20 cellular contexts compared by ENCODE assay signal in genomic region chr20:42083280-42083679, GRCh38.
DNase-seq lines count a peak whose midpoint lies in the region; ATAC-seq and TF ChIP-seq lines count a peak whose summit lies in the region.
"Had no signal": no experiment of that assay in that cellular context is flagged by ENCODE, and none has a peak within 500 bp of the region (broad histone marks: within the 10 kb centered on the region; RNA-seq: fewer than 3 reads in every experiment).

No MANE protein-coding gene starts in this region.

- H3K4me3 Mint-ChIP-seq in nephron (no peak overlapping the region), T-helper 17 cell (no peak overlapping the region)
- H3K4me3 Mint-ChIP-seq: GM23338 had no signal

- H3K27me3 ChIP-seq in right atrium auricular region: no peaks in the 10 kb centered on the region
- H3K27me3 ChIP-seq: BE2C had no signal

- no peaks in the 10 kb centered on the region for H3K36me3 Mint-ChIP-seq in nephron (ENCODE audit: low read depth)
- no peaks in the 10 kb centered on the region for H3K36me3 Mint-ChIP-seq in T-helper 17 cell (ENCODE audit: low read depth)

- H3K4me3 ChIP-seq in right atrium auricular region: no peak overlapping the region
- H3K4me3 ChIP-seq: GM23338, HAP-1 had no signal

- no peak overlapping the region for H3K27ac ChIP-seq in right atrium auricular region

- intact Hi-C loops in Right ventricle myocardium superior (cut with DNase I): no loop called here

- no peaks in the 10 kb centered on the region for H3K4me1 ChIP-seq in right atrium auricular region
- H3K4me1 ChIP-seq: HAP-1 had no signal

- H3K27me3 Mint-ChIP-seq in nephron (ENCODE audit: low read depth) (peaks cover 20% of the 10 kb centered on the region), T-helper 17 cell (peaks cover 4% of the 10 kb centered on the region)

- H3K9me3 ChIP-seq in right atrium auricular region: no peaks in the 10 kb centered on the region
- no peaks in the 10 kb centered on the region for H3K9me3 ChIP-seq in T-helper 17 cell (ENCODE audit: control insufficient read depth, low read length, poor library complexity, severe bottlenecking)
- H3K9me3 ChIP-seq: BE2C, HAP-1 had no signal

- H3K4me1 Mint-ChIP-seq in nephron (peaks cover 25% of the 10 kb centered on the region), T-helper 17 cell (no peaks in the 10 kb centered on the region)
- H3K4me1 Mint-ChIP-seq: GM23338 had no signal

- H3K9me3 Mint-ChIP-seq in nephron: peaks cover 2% of the 10 kb centered on the region

- DNase-seq in Right ventricle myocardium superior (no peak), right atrium auricular region (ENCODE audit: low spot score) (no peak), NCI-H2196 (lab: John Stamatoyannopoulos, UW; ENCODE audit: unreplicated experiment) (peak; percentile 31), RPMI8226 (peak; percentile 91), T-helper 17 cell (no peak), ecto neural progenitor cell (ENCODE audit: low spot score) (no peak)
- DNase-seq: KBM-7; MV-4-11; NCI-H1436; NCI-H187 treated with DMSO at 0.1 percent for 48 hours; NCI-H2107; NCI-H345; NK-92 treated with Interleukin-12 subunit alpha and Interleukin-12 subunit beta, amount 100 ng/mL, for 24 hours; SW 1271; T-helper 2 cell had no signal

- peak; percentile 7 for ATAC-seq in Right ventricle myocardium superior (ENCODE audit: poor library complexity)
- no peak for ATAC-seq in T-helper 17 cell
- no peak for ATAC-seq in HG03469 (IDR thresholded peaks at IDR 0.05; ENCODE audit: unreplicated experiment)
- ATAC-seq: GM23338 had no signal

- no peaks in the 10 kb centered on the region for H3K36me3 ChIP-seq in right atrium auricular region
- H3K36me3 ChIP-seq: BE2C, HAP-1 had no signal

- H3K27ac Mint-ChIP-seq in nephron (peak overlapping the region in 2 of 3 experiments; percentile 45 to 58), T-helper 17 cell (no peak overlapping the region)
- H3K27ac Mint-ChIP-seq: GM23338 had no signal

- no peak for TF ChIP-seq CTCF in right atrium auricular region (IDR thresholded peaks at IDR 0.05)
- TF ChIP-seq CTCF in nephron (IDR thresholded peaks at IDR 0.05; ENCODE audit: unreplicated experiment in 3 of 3): no peak

Comparison
In these comparisons a context has a peak if more than half of its experiments do, and no peak if none do; other contexts are left out.
1. DNase-seq: peak in NCI-H2196 (single experiment) and RPMI8226 (single experiment); none in Right ventricle myocardium superior (single experiment), right atrium auricular region (single experiment), T-helper 17 cell (0 of 3) and ecto neural progenitor cell (single experiment).